In the genomic region with DNA sequence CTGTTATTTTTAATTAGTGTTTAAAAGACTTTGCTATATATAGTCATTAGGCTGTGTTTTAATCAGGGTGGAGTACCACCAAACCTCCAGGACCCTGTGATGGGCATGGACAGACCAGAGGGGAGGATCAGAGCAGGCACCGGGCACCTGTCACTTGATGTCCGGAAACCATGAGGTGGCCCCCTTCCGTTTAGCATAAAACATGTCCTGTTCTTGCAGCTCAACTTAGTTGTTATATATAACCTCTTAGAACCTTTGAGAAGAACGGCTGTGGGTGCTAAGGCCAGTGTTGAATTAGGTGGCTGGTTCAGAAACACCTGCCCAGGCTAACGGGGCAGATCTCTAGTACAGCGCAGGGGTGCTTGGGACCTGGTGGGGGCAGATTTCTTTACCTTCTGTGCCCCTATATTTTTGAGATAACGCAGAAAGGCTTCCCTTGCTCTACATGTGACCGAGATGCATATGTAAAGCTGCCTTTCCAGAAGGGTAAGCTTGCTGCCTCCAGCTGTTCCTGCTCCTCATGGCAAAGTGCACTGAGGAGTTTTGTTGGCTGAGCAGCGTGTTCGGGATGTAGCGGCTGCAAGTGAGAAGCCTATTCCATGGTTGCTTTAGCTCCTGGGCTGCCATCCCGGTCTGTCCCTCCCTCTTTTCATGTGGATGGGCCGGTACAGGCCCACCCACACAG, we compare ENCODE assay signal across 20 cellular contexts.
DNase-seq lines count a peak whose midpoint lies in the region; ATAC-seq and TF ChIP-seq lines count a peak whose summit lies in the region.
"Had no signal": no experiment of that assay in that cellular context is flagged by ENCODE, and none has a peak within 500 bp of the region (broad histone marks: within the 10 kb centered on the region; RNA-seq: fewer than 3 reads in every experiment).

No MANE protein-coding gene starts in this region.

- no peaks in the 10 kb centered on the region for H3K36me3 ChIP-seq in H7 (replicated peaks; ENCODE audit: control insufficient read depth, insufficient read depth, low read length)
- peaks cover 11 to 18% of the 10 kb centered on the region in 2 donors for H3K36me3 ChIP-seq in lung (ENCODE audit: control insufficient read depth in 2 of 2, insufficient read depth in 2 of 2, low read length in 2 of 2)

- peak; percentile 48 for DNase-seq in H7
- DNase-seq in dermis blood vessel endothelial cell: peak; percentile 34
- no peak for DNase-seq in lung (ENCODE audit: low spot score)
- DNase-seq in substantia nigra (lab: John Stamatoyannopoulos, UW): no peak
- DNase-seq in superior temporal gyrus (ENCODE audit: extremely low spot score): no peak
- no peak for DNase-seq in stimulated activated CD4-positive, alpha-beta T cell treated with anti-CD3 and anti-CD28 coated beads, Interleukin-4, amount 100 ng/mL, for 24 hours
- no peak for DNase-seq in NCI-H146 (lab: John Stamatoyannopoulos, UW)
- DNase-seq: activated CD4-positive, alpha-beta memory T cell treated with anti-CD3 and anti-CD28 coated beads for 36 hours; activated naive CD8-positive, alpha-beta T cell treated with anti-CD3 and anti-CD28 coated beads, Interleukin-2, amount 10 ng/mL, durations not matched to agents 7 days and 5 days; activated T-cell treated with anti-CD3 and anti-CD28 coated beads, Interleukin-2, amount 50 U/mL, for 72 hours; Caco-2; left lung; MG63; naive thymus-derived CD4-positive, alpha-beta T cell; NCI-H1930; NCI-H446; stimulated activated naive CD8-positive, alpha-beta T cell treated with anti-CD3 and anti-CD28 coated beads, Interleukin-15, Interleukin-2, amounts not matched to agents 100 U/mL and 50 U/mL, for 24 hours; T-helper 1 cell had no signal

- peak overlapping the region; percentile 37 to 46 for H3K27ac ChIP-seq in lung (ENCODE audit: low read depth in 1 of 2, low read length in 1 of 2)
- H3K27ac ChIP-seq in substantia nigra (ENCODE audit: low read depth, low read length, poor library complexity, severe bottlenecking): peak overlapping the region; percentile 80
- H3K27ac ChIP-seq: left lung, VCaP had no signal

- H3K27me3 ChIP-seq in H7 (ENCODE audit: control insufficient read depth, insufficient read depth, low read length): no peaks in the 10 kb centered on the region
- no peaks in the 10 kb centered on the region for H3K27me3 ChIP-seq in lung (ENCODE audit: control insufficient read depth, insufficient read depth)
- H3K27me3 ChIP-seq: left lung, MG63 had no signal

- H3K9me3 ChIP-seq in lung (ENCODE audit: control insufficient read depth in 2 of 2, insufficient read depth in 1 of 2, low read length in 1 of 2): no peaks in the 10 kb centered on the region
- H3K9me3 ChIP-seq: Caco-2, left lung, MG63 had no signal

- H3K4me3 ChIP-seq in H7 (ENCODE audit: insufficient read depth, low read depth, low read length): no peak overlapping the region
- H3K4me3 ChIP-seq in lung: no peak overlapping the region
- H3K4me3 ChIP-seq: left lung, MG63 had no signal

- ATAC-seq in lung (ENCODE audit: insufficient read depth, low FRiP score): no peak
- ATAC-seq in HG03571 (IDR thresholded peaks at IDR 0.05; ENCODE audit: unreplicated experiment): no peak
- ATAC-seq: activated T-cell treated with anti-CD3 and anti-CD28 coated beads, Interleukin-2, amount 50 U/mL, for 72 hours; left lung; naive thymus-derived CD4-positive, alpha-beta T cell; stimulated activated naive CD8-positive, alpha-beta T cell treated with anti-CD3 and anti-CD28 coated beads, Interleukin-15, Interleukin-2, amounts not matched to agents 100 U/mL and 50 U/mL, for 24 hours had no signal

- TF ChIP-seq CTCF in lung (IDR thresholded peaks at IDR 0.05; ENCODE audit: control extremely low read depth, extremely low read depth): no peak

- peaks cover 25 to 31% of the 10 kb centered on the region in 2 donors for H3K4me1 ChIP-seq in lung (ENCODE audit: control insufficient read depth in 2 of 2, insufficient read depth in 2 of 2, low read length in 2 of 2)

- 69 to 76% methylated on average over 13 of the region's 13 CpGs for WGBS in lung, 2 donors

Comparison
In these comparisons a context has a peak if more than half of its experiments do, and no peak if none do; other contexts are left out.
1. DNase-seq: peak in H7 (single experiment) and dermis blood vessel endothelial cell (single experiment); none in lung (single experiment), substantia nigra (0 of 49), superior temporal gyrus (single experiment), stimulated activated CD4-positive, alpha-beta T cell treated with anti-CD3 and anti-CD28 coated beads, Interleukin-4, amount 100 ng/mL, for 24 hours (single experiment) and NCI-H146 (single experiment).